27 cellular contexts compared by ENCODE assay signal in genomic region chr12:119914666-119915065, GRCh38.
"Had no signal": no experiment of that assay in that cellular context is flagged by ENCODE, and none has a peak within 500 bp of the region (broad histone marks: within the 10 kb centered on the region; RNA-seq: fewer than 3 reads in every experiment).

No MANE protein-coding gene starts in this region.

- H3K9me3 ChIP-seq: gastrocnemius medialis, heart right ventricle, psoas muscle, right lobe of liver, spleen, thoracic aorta, transverse colon had no signal

- H3K4me1 ChIP-seq: gastrocnemius medialis, heart right ventricle, parathyroid adenoma, psoas muscle, right lobe of liver, spleen, transverse colon had no signal

- H3K36me3 ChIP-seq: gastrocnemius medialis, heart right ventricle, right lobe of liver, spleen, thoracic aorta, transverse colon had no signal

- H3K79me2 ChIP-seq: parathyroid adenoma had no signal

- H3K9ac ChIP-seq: parathyroid adenoma had no signal

- H3K27me3 ChIP-seq: dorsolateral prefrontal cortex, gastrocnemius medialis, right lobe of liver, spleen, transverse colon had no signal

- H3K4me3 ChIP-seq: dorsolateral prefrontal cortex, gastrocnemius medialis, heart right ventricle, lung, psoas muscle, right lobe of liver, spleen, thoracic aorta, transverse colon had no signal

- ATAC-seq: esophagus mucosa; gastrocnemius medialis; heart right ventricle; left cardiac atrium; left ventricle myocardium superior; psoas muscle; right lobe of liver; stimulated activated naive B cell treated with anti-CD40 and anti-IgM and Interleukin-4, amounts not matched to agents 10 μg/mL and 1 μg/mL and 100 μg/mL, for 72 hours; stimulated activated naive CD8-positive, alpha-beta T cell treated with anti-CD3 and anti-CD28 coated beads, Interleukin-15, amount 100 ng/mL, for 72 hours had no signal

- DNase-seq: cortex of kidney; dorsolateral prefrontal cortex; effector CD8-positive, alpha-beta T cell; gastrocnemius medialis; heart right ventricle; hypothalamus; kidney; left cardiac atrium; left ventricle myocardium superior; mesenchymal stem cell; naive B cell; occipital lobe; psoas muscle; retina; right lobe of liver; spleen; stimulated activated CD4-positive, alpha-beta T cell treated with anti-CD3 and anti-CD28 coated beads, Interleukin-15, amount 100 ng/mL, for 24 hours; stimulated activated CD4-positive, alpha-beta T cell treated with anti-CD3 and anti-CD28 coated beads, Interleukin-2, amount 100 ng/mL, for 24 hours; stimulated activated CD4-positive, alpha-beta T cell treated with anti-CD3 and anti-CD28 coated beads, Interleukin-4, amount 100 ng/mL, for 4 hours; stimulated activated naive B cell treated with anti-CD40 and anti-IgM and Interleukin-4, amounts not matched to agents 10 μg/mL and 1 μg/mL and 100 μg/mL, for 72 hours; stimulated activated naive CD8-positive, alpha-beta T cell treated with anti-CD3 and anti-CD28 coated beads, Interleukin-15, amount 100 ng/mL, for 72 hours; substantia nigra; transverse colon had no signal

- H3K27ac ChIP-seq: dorsolateral prefrontal cortex, gastrocnemius medialis, heart right ventricle, parathyroid adenoma, psoas muscle, right lobe of liver, spleen, thoracic aorta, transverse colon had no signal

- H2AFZ ChIP-seq: parathyroid adenoma had no signal
